Comparison of ENCODE assay signal across 1 cellular context in genomic region chr1:89938171-89939055, GRCh38.
A peak's percentile ranks its signal among the peaks of the same experiment; 100 is the strongest.
TF ChIP-seq lines count a peak whose summit lies in the region.

No MANE protein-coding gene starts in this region.

TF ChIP-seq in HepG2, 621 proteins besides CTCF, POLR2A, EP300 and RAD21 (continued from another document and continues in another):
- TF ChIP-seq THAP9 (CRISPR knock-in tag; IDR thresholded peaks at IDR 0.05; ENCODE audit: borderline replicate concordance) (no peak), PAXIP1 (CRISPR knock-in tag; conservative IDR thresholded peaks at IDR 0.05) (peak; percentile 62), E2F1 (CRISPR knock-in tag; IDR thresholded peaks at IDR 0.05) (no peak), REST (IDR thresholded peaks at IDR 0.05; ENCODE audit: borderline replicate concordance in 1 of 2, low read depth in 1 of 2, low read length in 2 of 2) (no peak), ATF2 (CRISPR knock-in tag; IDR thresholded peaks at IDR 0.05) (no peak), ZSCAN31 (CRISPR knock-in tag; IDR thresholded peaks at IDR 0.05; ENCODE audit: low read depth) (no peak), STAT5B (CRISPR knock-in tag; IDR thresholded peaks at IDR 0.05) (no peak), MYPOP (CRISPR knock-in tag; IDR thresholded peaks at IDR 0.05) (no peak), RFX1 (IDR thresholded peaks at IDR 0.05) (no peak), ZFYVE20 (CRISPR knock-in tag; IDR thresholded peaks at IDR 0.05; ENCODE audit: borderline replicate concordance, low read depth) (no peak), DRAP1 (CRISPR knock-in tag; IDR thresholded peaks at IDR 0.05) (no peak), FOXO1 (CRISPR knock-in tag; IDR thresholded peaks at IDR 0.05) (peak; percentile 57; the same call in 1 of the 2 replicates), ZNF761 (CRISPR knock-in tag; conservative IDR thresholded peaks at IDR 0.05) (no peak), SIN3A (IDR thresholded peaks at IDR 0.05; ENCODE audit: borderline replicate concordance, low read depth, low read length) (no peak), ZNF207 (IDR thresholded peaks at IDR 0.05; ENCODE audit: borderline replicate concordance) (no peak), HBP1 (CRISPR knock-in tag; IDR thresholded peaks at IDR 0.05; ENCODE audit: low read depth) (no peak), HIVEP1 (CRISPR knock-in tag; IDR thresholded peaks at IDR 0.05) (no peak), SCMH1 (CRISPR knock-in tag; IDR thresholded peaks at IDR 0.05; ENCODE audit: borderline replicate concordance) (no peak), BHLHE40 (IDR thresholded peaks at IDR 0.05; ENCODE audit: low read length) (no peak), SRY (CRISPR knock-in tag; IDR thresholded peaks at IDR 0.05) (no peak), HOXA9 (CRISPR knock-in tag; IDR thresholded peaks at IDR 0.05; ENCODE audit: borderline replicate concordance) (no peak), DNMT1 (CRISPR knock-in tag; IDR thresholded peaks at IDR 0.05) (no peak), CCDC6 (CRISPR knock-in tag; IDR thresholded peaks at IDR 0.05) (no peak), RBM22 (optimal IDR thresholded peaks at IDR 0.05; ENCODE audit: low read length) (peak; percentile 5), ZFP90 (CRISPR knock-in tag; IDR thresholded peaks at IDR 0.05; ENCODE audit: borderline replicate concordance) (no peak), ZNF772 (CRISPR knock-in tag; IDR thresholded peaks at IDR 0.05) (no peak), KAT8 (CRISPR knock-in tag; IDR thresholded peaks at IDR 0.05) (no peak; the same call in 1 of the 2 replicates), NPAS2 (CRISPR knock-in tag; IDR thresholded peaks at IDR 0.05; ENCODE audit: borderline replicate concordance) (no peak), ZNF432 (CRISPR knock-in tag; IDR thresholded peaks at IDR 0.05; ENCODE audit: borderline replicate concordance) (no peak), ZUFSP (CRISPR knock-in tag; IDR thresholded peaks at IDR 0.05; ENCODE audit: borderline replicate concordance) (no peak), ELF4 (CRISPR knock-in tag; IDR thresholded peaks at IDR 0.05; ENCODE audit: borderline replicate concordance) (no peak), ERF (CRISPR knock-in tag; IDR thresholded peaks at IDR 0.05) (peak; percentile 20; the same call in 1 of the 2 replicates), ZNF24 (IDR thresholded peaks at IDR 0.05) (no peak), PITX1 (CRISPR knock-in tag; IDR thresholded peaks at IDR 0.05) (0 out of 2 replicates have a peak, but pooled peaks have one; percentile 37), ZNF83 (CRISPR knock-in tag; IDR thresholded peaks at IDR 0.05; ENCODE audit: borderline replicate concordance) (no peak), ZNF230 (CRISPR knock-in tag; IDR thresholded peaks at IDR 0.05) (no peak), SOX13 (IDR thresholded peaks at IDR 0.05) (no peak), SOX13 (CRISPR knock-in tag; conservative IDR thresholded peaks at IDR 0.05 in 1 of 2, IDR thresholded peaks at IDR 0.05 in 1 of 2) (peak in 1 of 2 experiments; percentile 78; a peak in 2 of 4 replicates), MYNN (CRISPR knock-in tag; IDR thresholded peaks at IDR 0.05; ENCODE audit: low read depth) (no peak), MNT (IDR thresholded peaks at IDR 0.05) (no peak), TRIM24 (CRISPR knock-in tag; IDR thresholded peaks at IDR 0.05) (no peak), ZNF276 (CRISPR knock-in tag; IDR thresholded peaks at IDR 0.05; ENCODE audit: low read depth) (no peak)
